30 cellular contexts compared by ENCODE assay signal in genomic region chr1:234890694-234891093, GRCh38.
DNase-seq lines count a peak whose midpoint lies in the region; ATAC-seq and TF ChIP-seq lines count a peak whose summit lies in the region.
"Had no signal": no experiment of that assay in that cellular context is flagged by ENCODE, and none has a peak within 500 bp of the region (broad histone marks: within the 10 kb centered on the region; RNA-seq: fewer than 3 reads in every experiment).

No MANE protein-coding gene starts in this region.

- H3K36me3 Mint-ChIP-seq in Caco-2 (ENCODE audit: insufficient read depth, unreplicated experiment) = no peaks in the 10 kb centered on the region
- peaks cover 6% of the 10 kb centered on the region for H3K36me3 Mint-ChIP-seq in activated T-helper 1 cell treated with anti-CD3 and anti-CD28 coated beads, Interleukin-12 subunit alpha, Interleukin-12 subunit beta, Interleukin-2, Interleukin-4 antibody, amounts not matched to agents 30 ng/mL and 10 ng/mL and 1 ng/mL, durations not matched to agents 14 hours and 24 hours and 36 hours (ENCODE audit: low read depth)
- no peaks in the 10 kb centered on the region for H3K36me3 Mint-ChIP-seq in nephron progenitor cell (ENCODE audit: low read depth)
- H3K36me3 Mint-ChIP-seq in HFFc6 (ENCODE audit: low read depth) = no peaks in the 10 kb centered on the region
- H3K36me3 Mint-ChIP-seq: mesothelial cell of epicardium, naive B cell, T-cell had no signal

- no TSS peak for BruUV-seq in Caco-2 (replicated peaks; lab: Mats Ljungman, UMichigan)

- no peak overlapping the region for H3K27ac ChIP-seq in effector memory CD4-positive, alpha-beta T cell (ENCODE audit: insufficient read depth, low read length, poor library complexity, severe bottlenecking)
- H3K27ac ChIP-seq: esophagus muscularis mucosa, prostate gland, RWPE1, transverse colon had no signal

- ATAC-seq in GM19023 (IDR thresholded peaks at IDR 0.05; ENCODE audit: unreplicated experiment) = no peak
- ATAC-seq: activated CD4-positive, CD25-positive, alpha-beta regulatory T cell treated with anti-CD3 and anti-CD28 coated beads, Interleukin-2, amount 50 U/mL, for 24 hours; sciatic nerve; T-cell had no signal

- peaks cover 32% of the 10 kb centered on the region for H3K4me1 Mint-ChIP-seq in Caco-2 (ENCODE audit: low read depth, unreplicated experiment)
- peaks cover 79% of the 10 kb centered on the region for H3K4me1 Mint-ChIP-seq in activated T-helper 1 cell treated with anti-CD3 and anti-CD28 coated beads, Interleukin-12 subunit alpha, Interleukin-12 subunit beta, Interleukin-2, Interleukin-4 antibody, amounts not matched to agents 30 ng/mL and 10 ng/mL and 1 ng/mL, durations not matched to agents 14 hours and 24 hours and 36 hours (ENCODE audit: low read depth)
- H3K4me1 Mint-ChIP-seq in nephron progenitor cell = peaks cover 60% of the 10 kb centered on the region
- H3K4me1 Mint-ChIP-seq in HFFc6 (ENCODE audit: low read depth) = peaks cover 41% of the 10 kb centered on the region
- H3K4me1 Mint-ChIP-seq: naive B cell had no signal

- no peaks in the 10 kb centered on the region for H3K36me3 ChIP-seq in Caco-2 (ENCODE audit: control insufficient read depth, insufficient read depth, low read length)
- H3K36me3 ChIP-seq in effector memory CD4-positive, alpha-beta T cell (ENCODE audit: control insufficient read depth, insufficient read depth, low read length) = no peaks in the 10 kb centered on the region
- H3K36me3 ChIP-seq: esophagus muscularis mucosa, prostate gland, transverse colon had no signal

- CTCF ChIA-PET in Caco-2 (lab: Charles Lee) = no interaction called here

- TF ChIP-seq CTCF in Caco-2 (IDR thresholded peaks at IDR 0.05; ENCODE audit: insufficient read depth in 1 of 2, low read depth in 1 of 2, low read length in 1 of 2, severe bottlenecking in 1 of 2, unreplicated experiment in 1 of 2) = no peak
- TF ChIP-seq CTCF in nephron progenitor cell (IDR thresholded peaks at IDR 0.05) = no peak
- TF ChIP-seq CTCF in HFFc6 (IDR thresholded peaks at IDR 0.05) = no peak

- H3K27me3 Mint-ChIP-seq in Caco-2 (ENCODE audit: insufficient read depth, unreplicated experiment) (no peaks in the 10 kb centered on the region), nephron progenitor cell (ENCODE audit: low read depth, poor library complexity) (peaks cover 8% of the 10 kb centered on the region), HFFc6 (ENCODE audit: insufficient read depth) (peaks cover 2% of the 10 kb centered on the region; the same call in 1 of the 2 replicates)
- H3K27me3 Mint-ChIP-seq in activated T-helper 1 cell treated with anti-CD3 and anti-CD28 coated beads, Interleukin-12 subunit alpha, Interleukin-12 subunit beta, Interleukin-2, Interleukin-4 antibody, amounts not matched to agents 30 ng/mL and 10 ng/mL and 1 ng/mL, durations not matched to agents 14 hours and 24 hours and 36 hours (ENCODE audit: insufficient read depth) = peaks cover 2% of the 10 kb centered on the region
- H3K27me3 Mint-ChIP-seq: naive B cell, T-cell had no signal

- H3K27ac Mint-ChIP-seq in Caco-2 (ENCODE audit: unreplicated experiment) (peak overlapping the region; percentile 70), nephron progenitor cell (peak overlapping the region; percentile 40), HFFc6 (no peak overlapping the region)
- H3K27ac Mint-ChIP-seq in activated T-helper 1 cell treated with anti-CD3 and anti-CD28 coated beads, Interleukin-12 subunit alpha, Interleukin-12 subunit beta, Interleukin-2, Interleukin-4 antibody, amounts not matched to agents 30 ng/mL and 10 ng/mL and 1 ng/mL, durations not matched to agents 14 hours and 24 hours and 36 hours = no peak overlapping the region
- H3K27ac Mint-ChIP-seq: mesothelial cell of epicardium, T-cell had no signal

- no peaks in the 10 kb centered on the region for H3K9me3 ChIP-seq in Caco-2
- no peaks in the 10 kb centered on the region for H3K9me3 ChIP-seq in effector memory CD4-positive, alpha-beta T cell (ENCODE audit: control insufficient read depth, low read length)
- H3K9me3 ChIP-seq: esophagus muscularis mucosa, prostate gland, transverse colon had no signal

- H3K27me3 ChIP-seq in Caco-2 (replicated peaks; ENCODE audit: control insufficient read depth, insufficient read depth, low read length) = no peaks in the 10 kb centered on the region
- no peaks in the 10 kb centered on the region for H3K27me3 ChIP-seq in effector memory CD4-positive, alpha-beta T cell (replicated peaks; ENCODE audit: control insufficient read depth, insufficient read depth, low read length, poor library complexity, severe bottlenecking)
- H3K27me3 ChIP-seq: esophagus muscularis mucosa, transverse colon had no signal

- DNase-seq in Caco-2 = no peak
- peak; percentile 59 to 60 for DNase-seq in Kasumi-1 (lab: John Stamatoyannopoulos, UW)
- no peak for DNase-seq in activated T-helper 1 cell treated with anti-CD3 and anti-CD28 coated beads, Interleukin-12 subunit alpha, Interleukin-12 subunit beta, Interleukin-2, Interleukin-4 antibody, amounts not matched to agents 30 ng/mL and 10 ng/mL and 1 ng/mL, durations not matched to agents 14 hours and 24 hours and 36 hours (ENCODE audit: low spot score)
- DNase-seq in nephron progenitor cell = no peak
- no peak for DNase-seq in NCI-H2029 treated with DMSO at 0.1 percent for 48 hours (lab: John Stamatoyannopoulos, UW)
- DNase-seq in effector memory CD4-positive, alpha-beta T cell = no peak
- no peak for DNase-seq in HFFc6
- DNase-seq: activated gamma-delta T cell; C1 segment of cervical spinal cord; cerebellar nuclear complex; COR-L47; foreskin fibroblast; GDM1; head of caudate nucleus; naive B cell; NCI-H1092 treated with DMSO at 0.1 percent for 48 hours; NCI-H187; NCI-H2171 treated with DMSO at 0.1 percent for 48 hours; occipital lobe; stimulated activated CD4-positive, alpha-beta T cell treated with anti-CD3 and anti-CD28 coated beads, Interleukin-12 subunit alpha, Interleukin-12 subunit beta, amount 100 ng/mL, for 4 hours; stimulated activated CD4-positive, alpha-beta T cell treated with anti-CD3 and anti-CD28 coated beads, Interleukin-4, amount 100 ng/mL, for 1 hour; T-cell; transverse colon had no signal

- H3K4me3 ChIP-seq in Caco-2 (ENCODE audit: low read depth, low read length) = no peak overlapping the region
- H3K4me3 ChIP-seq in effector memory CD4-positive, alpha-beta T cell (ENCODE audit: insufficient read depth, low read depth, low read length, poor library complexity, severe bottlenecking) = no peak overlapping the region
- H3K4me3 ChIP-seq: esophagus muscularis mucosa, prostate gland, transverse colon had no signal

- H3K9me3 Mint-ChIP-seq in Caco-2 (ENCODE audit: unreplicated experiment) = no peaks in the 10 kb centered on the region
- no peaks in the 10 kb centered on the region for H3K9me3 Mint-ChIP-seq in activated T-helper 1 cell treated with anti-CD3 and anti-CD28 coated beads, Interleukin-12 subunit alpha, Interleukin-12 subunit beta, Interleukin-2, Interleukin-4 antibody, amounts not matched to agents 30 ng/mL and 10 ng/mL and 1 ng/mL, durations not matched to agents 14 hours and 24 hours and 36 hours
- peaks cover 5% of the 10 kb centered on the region for H3K9me3 Mint-ChIP-seq in nephron progenitor cell
- H3K9me3 Mint-ChIP-seq in HFFc6 = no peaks in the 10 kb centered on the region
- H3K9me3 Mint-ChIP-seq: T-cell had no signal

- no peak overlapping the region for H3K4me3 Mint-ChIP-seq in Caco-2 (ENCODE audit: unreplicated experiment)
- H3K4me3 Mint-ChIP-seq in activated T-helper 1 cell treated with anti-CD3 and anti-CD28 coated beads, Interleukin-12 subunit alpha, Interleukin-12 subunit beta, Interleukin-2, Interleukin-4 antibody, amounts not matched to agents 30 ng/mL and 10 ng/mL and 1 ng/mL, durations not matched to agents 14 hours and 24 hours and 36 hours = peak overlapping the region; percentile 1
- H3K4me3 Mint-ChIP-seq in nephron progenitor cell = no peak overlapping the region
- no peak overlapping the region for H3K4me3 Mint-ChIP-seq in HFFc6
- H3K4me3 Mint-ChIP-seq: mesothelial cell of epicardium, T-cell had no signal

- H3K4me1 ChIP-seq in Caco-2 = peaks cover 18% of the 10 kb centered on the region
- peaks cover 5% of the 10 kb centered on the region for H3K4me1 ChIP-seq in effector memory CD4-positive, alpha-beta T cell (ENCODE audit: control insufficient read depth, insufficient read depth, low read length, poor library complexity, severe bottlenecking)
- H3K4me1 ChIP-seq: prostate gland had no signal

- intact Hi-C loops in Caco-2 (cut with micrococcal nuclease; ENCODE audit: unreplicated experiment) = loop anchor here (5.0 to 10.0 kb wide), 2 partner anchors 72 to 194 kb away; no protein-coding TSS in a partner anchor
- intact Hi-C loops in activated T-helper 1 cell treated with anti-CD3 and anti-CD28 coated beads, Interleukin-12 subunit alpha, Interleukin-12 subunit beta, Interleukin-2, Interleukin-4 antibody, amounts not matched to agents 30 ng/mL and 10 ng/mL and 1 ng/mL, durations not matched to agents 14 hours and 24 hours and 36 hours (cut with micrococcal nuclease) = no loop called here

- POLR2A ChIA-PET in Caco-2 (lab: Charles Lee) = interaction anchor here (1.0 kb wide), 1 partner anchor 84 kb away, joined by 3 read pairs; no protein-coding TSS in a partner anchor

Comparison
In these comparisons a context has a peak if more than half of its experiments do, and no peak if none do; other contexts are left out.
1. DNase-seq: peak in Kasumi-1 (2 of 2); none in Caco-2 (0 of 2), activated T-helper 1 cell treated with anti-CD3 and anti-CD28 coated beads, Interleukin-12 subunit alpha, Interleukin-12 subunit beta, Interleukin-2, Interleukin-4 antibody, amounts not matched to agents 30 ng/mL and 10 ng/mL and 1 ng/mL, durations not matched to agents 14 hours and 24 hours and 36 hours (single experiment), nephron progenitor cell (single experiment), NCI-H2029 treated with DMSO at 0.1 percent for 48 hours (single experiment), effector memory CD4-positive, alpha-beta T cell (0 of 3) and HFFc6 (single experiment).
2. H3K27ac Mint-ChIP-seq: peak in Caco-2 (single experiment) and nephron progenitor cell (single experiment); none in activated T-helper 1 cell treated with anti-CD3 and anti-CD28 coated beads, Interleukin-12 subunit alpha, Interleukin-12 subunit beta, Interleukin-2, Interleukin-4 antibody, amounts not matched to agents 30 ng/mL and 10 ng/mL and 1 ng/mL, durations not matched to agents 14 hours and 24 hours and 36 hours (single experiment) and HFFc6 (single experiment).